ENCODE assay signal across 11 cellular contexts in genomic region chr19:1015782-1016646, GRCh38. TPM values are rescaled to one million over a fixed set of nuclear protein-coding genes. Genes with fewer than 3 reads are reported as not detected.
A peak's percentile ranks its signal among the peaks of the same experiment; 100 is the strongest.
DNase-seq lines count a peak whose midpoint lies in the region; ATAC-seq, FAIRE-seq and TF ChIP-seq lines count a peak whose summit lies in the region.
"Had no signal": no experiment of that assay in that cellular context is flagged by ENCODE, and none has a peak within 500 bp of the region (broad histone marks: within the 10 kb centered on the region; RNA-seq: fewer than 3 reads in every experiment).

No MANE protein-coding gene starts in this region.

- peaks cover 38% of the 10 kb centered on the region for H3K4me1 ChIP-seq in keratinocyte (ENCODE audit: control insufficient read depth, extremely low read depth, insufficient read depth, low read length)

- TF ChIP-seq CTCF in HFFc6 (IDR thresholded peaks at IDR 0.05) (no peak), WTC11 (IDR thresholded peaks at IDR 0.05) (no peak), keratinocyte (optimal IDR thresholded peaks at IDR 0.05 in 1 of 3, IDR thresholded peaks at IDR 0.05 in 1 of 3, conservative IDR thresholded peaks at IDR 0.05 in 1 of 3; ENCODE audit: extremely low read depth in 1 of 3, insufficient read depth in 2 of 3, low read length in 3 of 3) (no peak)

- peak overlapping the region; percentile 60 for H3K27ac ChIP-seq in keratinocyte (ENCODE audit: control insufficient read depth, insufficient read depth, low read length)

- DNase-seq in HFFc6 = no peak
- DNase-seq in WTC11 (ENCODE audit: low spot score) = peak; percentile 60
- no peak for DNase-seq in keratinocyte (ENCODE audit: low read depth, low spot score)
- DNase-seq in stimulated activated effector memory CD8-positive, alpha-beta T cell treated with anti-CD3 and anti-CD28 coated beads, Interleukin-12 subunit alpha, Interleukin-12 subunit beta, amount 100 ng/mL, for 72 hours (ENCODE audit: low spot score in 2 of 2) = no peak
- no peak for DNase-seq in NCI-H2029 (lab: John Stamatoyannopoulos, UW)
- no peak for DNase-seq in activated T-cell treated with anti-CD3 and anti-CD28 coated beads for 4 hours
- DNase-seq: NCI-H187 treated with DMSO at 0.1 percent for 48 hours; stimulated activated CD4-positive, alpha-beta T cell treated with anti-CD3 and anti-CD28 coated beads, Interleukin-1b, Interleukin-23, amount 100 ng/mL, for 48 hours had no signal

- no peaks in the 10 kb centered on the region; the same call in none of the 2 replicates for H3K27me3 Mint-ChIP-seq in HFFc6 (ENCODE audit: insufficient read depth)
- no peaks in the 10 kb centered on the region; the same call in 1 of the 2 replicates for H3K27me3 Mint-ChIP-seq in WTC11 (ENCODE audit: low read depth)

- POLR2A ChIA-PET in WTC11 (lab: Charles Lee) = interaction anchor here (0.6 to 1.5 kb wide), 3 partner anchors 10 to 88 kb away, joined by 3 to 9 read pairs (median 4); partner anchors contain the start of gene CNN2

- no peak overlapping the region for H3K4me3 ChIP-seq in keratinocyte (ENCODE audit: control insufficient read depth in 2 of 3, extremely low read depth in 1 of 3, insufficient read depth in 2 of 3, low read depth in 1 of 3, low read length in 3 of 3)

- H3K36me3 ChIP-seq in keratinocyte (ENCODE audit: control insufficient read depth in 2 of 2, extremely low read depth in 1 of 2, insufficient read depth in 2 of 2, low read length in 2 of 2) = peaks cover 7 to 12% of the 10 kb centered on the region in 2 experiments

- H3K4me3 Mint-ChIP-seq in HFFc6 (peak overlapping the region; percentile 84), WTC11 (no peak overlapping the region)
- peak overlapping the region; percentile 93 for H3K4me3 Mint-ChIP-seq in stimulated activated effector memory CD8-positive, alpha-beta T cell treated with anti-CD3 and anti-CD28 coated beads, Interleukin-12 subunit alpha, Interleukin-12 subunit beta, amount 100 ng/mL, for 72 hours

- FAIRE-seq in keratinocyte (lab: Jason Lieb, UNC) = no peak

- H3K4me1 Mint-ChIP-seq in HFFc6 (ENCODE audit: low read depth) (peaks cover 28% of the 10 kb centered on the region), WTC11 (peaks cover 28% of the 10 kb centered on the region)
- peaks cover 49% of the 10 kb centered on the region for H3K4me1 Mint-ChIP-seq in stimulated activated effector memory CD8-positive, alpha-beta T cell treated with anti-CD3 and anti-CD28 coated beads, Interleukin-12 subunit alpha, Interleukin-12 subunit beta, amount 100 ng/mL, for 72 hours

- no peak overlapping the region for H2AFZ ChIP-seq in keratinocyte (ENCODE audit: control insufficient read depth, low read length)

- H3K27ac Mint-ChIP-seq in HFFc6 = peak overlapping the region; percentile 97
- peak overlapping the region; percentile 60; the same call in 1 of the 2 replicates for H3K27ac Mint-ChIP-seq in WTC11
- H3K27ac Mint-ChIP-seq in stimulated activated effector memory CD8-positive, alpha-beta T cell treated with anti-CD3 and anti-CD28 coated beads, Interleukin-12 subunit alpha, Interleukin-12 subunit beta, amount 100 ng/mL, for 72 hours = peak overlapping the region; percentile 91

- dilution Hi-C loops in keratinocyte (cut with MboI; ENCODE audit: extremely low pct_ligation_motif_present, low sequenced_read_pairs) = no loop called here

- H3K4me2 ChIP-seq in keratinocyte (ENCODE audit: control insufficient read depth, extremely low read depth, insufficient read depth, low read depth, low read length) = peak overlapping the region; percentile 81

- CTCF ChIA-PET in WTC11 (lab: Charles Lee) = interaction anchor here (0.6 to 1.8 kb wide), 5 partner anchors 10 to 438 kb away, joined by 3 to 5 read pairs (median 4); partner anchors contain the start of gene CNN2

- no peaks in the 10 kb centered on the region for H3K9me3 ChIP-seq in keratinocyte (ENCODE audit: control insufficient read depth, low read depth, low read length)

- H3K9me3 Mint-ChIP-seq in HFFc6 (peaks cover under 1% of the 10 kb centered on the region; the same call in 1 of the 2 replicates), WTC11 (no peaks in the 10 kb centered on the region)
- no peaks in the 10 kb centered on the region for H3K9me3 Mint-ChIP-seq in stimulated activated effector memory CD8-positive, alpha-beta T cell treated with anti-CD3 and anti-CD28 coated beads, Interleukin-12 subunit alpha, Interleukin-12 subunit beta, amount 100 ng/mL, for 72 hours

- peak overlapping the region; percentile 34 for H3K9ac ChIP-seq in keratinocyte (ENCODE audit: control insufficient read depth, extremely low read depth, insufficient read depth, low read length)

- H3K79me2 ChIP-seq in keratinocyte (ENCODE audit: control insufficient read depth, insufficient read depth, low read length) = peaks cover 82% of the 10 kb centered on the region

- peaks cover 4% of the 10 kb centered on the region for H3K9me1 ChIP-seq in keratinocyte (ENCODE audit: control insufficient read depth, extremely low read depth, insufficient read depth, low read length)

- H3K36me3 Mint-ChIP-seq in HFFc6 (ENCODE audit: low read depth) (no peaks in the 10 kb centered on the region), WTC11 (no peaks in the 10 kb centered on the region; the same call in 1 of the 2 replicates)
- H3K36me3 Mint-ChIP-seq in stimulated activated effector memory CD8-positive, alpha-beta T cell treated with anti-CD3 and anti-CD28 coated beads, Interleukin-12 subunit alpha, Interleukin-12 subunit beta, amount 100 ng/mL, for 72 hours = peaks cover 65% of the 10 kb centered on the region

- ATAC-seq in WTC11 (peak; percentile 17), HG03175 (IDR thresholded peaks at IDR 0.05; ENCODE audit: unreplicated experiment) (no peak)
- no peak for ATAC-seq in stimulated activated effector memory CD8-positive, alpha-beta T cell treated with anti-CD3 and anti-CD28 coated beads, Interleukin-12 subunit alpha, Interleukin-12 subunit beta, amount 100 ng/mL, for 72 hours

- H3K27me3 ChIP-seq in keratinocyte (ENCODE audit: control insufficient read depth, extremely low read depth, insufficient read depth, low read length) = no peaks in the 10 kb centered on the region

- peaks cover 31% of the 10 kb centered on the region for H4K20me1 ChIP-seq in keratinocyte (ENCODE audit: control insufficient read depth, extremely low read depth, insufficient read depth, low read length)

RNA-seq across cellular contexts. Expression of gene TMEM259, which starts 4.9 kb away (rescaled TPM):
- 100 to 1,000 TPM; 127 to 164 (median 149) TPM for total RNA-seq in HFFc6 (2021; fragmentation: NEBNext Ultra II Directional; extraction: Animal tissue kit (Norgen Biotek cat#: 25700))
- total RNA-seq in WTC11 (2021) = 176 to 202 TPM (median 191 TPM) in 3 replicates
- 61.5 to 136 TPM (median 88.0 TPM) in 3 replicates for polyA plus RNA-seq in keratinocyte
- polyA plus RNA-seq in keratinocyte (2011; ENCODE audit: low read depth) = 20.3 TPM
- 27.0 and 52.9 TPM in 2 replicates for polyA plus RNA-seq in keratinocyte (2011; cell fraction: cytosol; rRNA removed)
- 272 and 345 TPM in 2 replicates for polyA plus RNA-seq in keratinocyte (2011; cell fraction: nucleus; rRNA removed)
- 73.6 and 95.3 TPM in 2 replicates for polyA plus RNA-seq in keratinocyte (2012; ENCODE audit: low replicate concordance)
- 51.8 to 216 TPM (median 62.8 TPM) in 3 replicates for polyA minus RNA-seq in keratinocyte
- 53.9 TPM for polyA minus RNA-seq in keratinocyte (2011; cell fraction: cytosol; rRNA and poly(A)+ RNA removed)
- 66.9 and 74.8 TPM in 2 replicates for polyA minus RNA-seq in keratinocyte (2011; cell fraction: nucleus; rRNA and poly(A)+ RNA removed)

RNA-seq across cellular contexts. Expression of gene RNU6-2, which starts 5.3 kb away (rescaled TPM):
- total RNA-seq in HFFc6 (2021; fragmentation: NEBNext Ultra II Directional; extraction: Animal tissue kit (Norgen Biotek cat#: 25700)) = not detected
- total RNA-seq in WTC11 (2021) = not detected in 3 replicates
- polyA plus RNA-seq in keratinocyte = not detected in 3 replicates
- not detected for polyA plus RNA-seq in keratinocyte (2011; ENCODE audit: low read depth)
- not detected in 2 replicates for polyA plus RNA-seq in keratinocyte (2011; cell fraction: cytosol; rRNA removed)
- polyA plus RNA-seq in keratinocyte (2011; cell fraction: nucleus; rRNA removed) = not detected in 2 replicates
- not detected in 2 replicates for polyA plus RNA-seq in keratinocyte (2012; ENCODE audit: low replicate concordance)
- polyA minus RNA-seq in keratinocyte = not detected in 3 replicates
- polyA minus RNA-seq in keratinocyte (2011; cell fraction: cytosol; rRNA and poly(A)+ RNA removed) = not detected
- polyA minus RNA-seq in keratinocyte (2011; cell fraction: nucleus; rRNA and poly(A)+ RNA removed) = not detected in 2 replicates
- total RNA-seq: fibroblast of villous mesenchyme, mononuclear cell had no signal

RNA-seq across cellular contexts. Expression of gene CNN2, which starts 10.4 kb away (rescaled TPM):
- 100 to 1,000 TPM; 483 to 579 (median 507) TPM for total RNA-seq in HFFc6 (2021; fragmentation: NEBNext Ultra II Directional; extraction: Animal tissue kit (Norgen Biotek cat#: 25700))
- 387 to 391 TPM (median 390 TPM) in 3 replicates for total RNA-seq in WTC11 (2021)
- polyA plus RNA-seq in keratinocyte = 105 to 495 TPM (median 136 TPM) in 3 replicates
- 186 TPM for polyA plus RNA-seq in keratinocyte (2011; ENCODE audit: low read depth)
- 254 and 453 TPM in 2 replicates for polyA plus RNA-seq in keratinocyte (2011; cell fraction: cytosol; rRNA removed)
- 183 and 199 TPM in 2 replicates for polyA plus RNA-seq in keratinocyte (2011; cell fraction: nucleus; rRNA removed)
- polyA plus RNA-seq in keratinocyte (2012; ENCODE audit: low replicate concordance) = 103 and 434 TPM in 2 replicates
- 315 to 953 TPM (median 352 TPM) in 3 replicates for polyA minus RNA-seq in keratinocyte
- polyA minus RNA-seq in keratinocyte (2011; cell fraction: cytosol; rRNA and poly(A)+ RNA removed) = 700 TPM
- polyA minus RNA-seq in keratinocyte (2011; cell fraction: nucleus; rRNA and poly(A)+ RNA removed) = 110 and 152 TPM in 2 replicates

RNA-seq across cellular contexts. Expression of gene GRIN3B, which starts 15.8 kb away (rescaled TPM):
- under 1 TPM; 0.34 to 0.66 (median 0.41) TPM for total RNA-seq in HFFc6 (2021; fragmentation: NEBNext Ultra II Directional; extraction: Animal tissue kit (Norgen Biotek cat#: 25700))
- 1.9 to 2.5 TPM (median 2.4 TPM) in 3 replicates for total RNA-seq in WTC11 (2021)
- 0.20 to 1.9 TPM (median 0.84 TPM) in 3 replicates for polyA plus RNA-seq in keratinocyte
- polyA plus RNA-seq in keratinocyte (2011; ENCODE audit: low read depth) = 0.12 TPM
- polyA plus RNA-seq in keratinocyte (2011; cell fraction: cytosol; rRNA removed) = 0.11 and 0.79 TPM in 2 replicates
- polyA plus RNA-seq in keratinocyte (2011; cell fraction: nucleus; rRNA removed) = 2.7 and 8.4 TPM in 2 replicates
- 0.76 and 0.95 TPM in 2 replicates for polyA plus RNA-seq in keratinocyte (2012; ENCODE audit: low replicate concordance)
- 0.22 to 1.5 TPM (median 0.56 TPM) in 3 replicates for polyA minus RNA-seq in keratinocyte
- polyA minus RNA-seq in keratinocyte (2011; cell fraction: cytosol; rRNA and poly(A)+ RNA removed) = 2.5 TPM
- polyA minus RNA-seq in keratinocyte (2011; cell fraction: nucleus; rRNA and poly(A)+ RNA removed) = 3.4 TPM in 2 replicates

RNA-seq across cellular contexts. Expression of gene ABCA7, which starts 23.9 kb away (rescaled TPM):
- 1 to 10 TPM; 4.6 to 8.1 (median 6.6) TPM for total RNA-seq in HFFc6 (2021; fragmentation: NEBNext Ultra II Directional; extraction: Animal tissue kit (Norgen Biotek cat#: 25700))
- total RNA-seq in WTC11 (2021) = 40.3 to 45.0 TPM (median 41.3 TPM) in 3 replicates
- polyA plus RNA-seq in keratinocyte = 7.4 to 11.0 TPM (median 7.9 TPM) in 3 replicates
- polyA plus RNA-seq in keratinocyte (2011; ENCODE audit: low read depth) = 19.5 TPM
- 2.5 and 4.0 TPM in 2 replicates for polyA plus RNA-seq in keratinocyte (2011; cell fraction: cytosol; rRNA removed)
- 52.2 and 76.0 TPM in 2 replicates for polyA plus RNA-seq in keratinocyte (2011; cell fraction: nucleus; rRNA removed)
- polyA plus RNA-seq in keratinocyte (2012; ENCODE audit: low replicate concordance) = 24.8 and 30.3 TPM in 2 replicates
- 15.3 to 35.6 TPM (median 15.8 TPM) in 3 replicates for polyA minus RNA-seq in keratinocyte
- 27.8 TPM for polyA minus RNA-seq in keratinocyte (2011; cell fraction: cytosol; rRNA and poly(A)+ RNA removed)
- 58.4 and 58.8 TPM in 2 replicates for polyA minus RNA-seq in keratinocyte (2011; cell fraction: nucleus; rRNA and poly(A)+ RNA removed)
